In genomic region chr9:92720807-92721535, GRCh38 we compare ENCODE assay signal across 24 cellular contexts. TPM values are rescaled to one million over a fixed set of nuclear protein-coding genes. Genes with fewer than 3 reads are reported as not detected.
DNase-seq lines count a peak whose midpoint lies in the region; ATAC-seq and TF ChIP-seq lines count a peak whose summit lies in the region.
"Had no signal": no experiment of that assay in that cellular context is flagged by ENCODE, and none has a peak within 500 bp of the region (broad histone marks: within the 10 kb centered on the region; RNA-seq: fewer than 3 reads in every experiment).

No MANE protein-coding gene starts in this region.

- H4K20me1 ChIP-seq in OCI-LY3 (ENCODE audit: insufficient read depth, low read length): peaks cover 23% of the 10 kb centered on the region; the same call in 1 of the 2 replicates

- no peak overlapping the region for H3K27ac ChIP-seq in CD4-positive, alpha-beta memory T cell (ENCODE audit: low read depth, low read length)
- peak overlapping the region; percentile 30 for H3K27ac ChIP-seq in OCI-LY3 (ENCODE audit: low read length)
- H3K27ac ChIP-seq in lower lobe of right lung: no peak overlapping the region
- peak overlapping the region in 4 of 8 donors; percentile 57 to 82 (median 62) for H3K27ac ChIP-seq in spleen
- H3K27ac ChIP-seq: HL-60, parathyroid adenoma, tibial nerve, VCaP had no signal

- ATAC-seq in GM18511 (IDR thresholded peaks at IDR 0.05; ENCODE audit: unreplicated experiment): peak; percentile 58
- no peak for ATAC-seq in lower lobe of right lung
- ATAC-seq: left ventricle myocardium superior had no signal

- H3K4me2 ChIP-seq in OCI-LY3 (ENCODE audit: low read length): peak overlapping the region; percentile 18; the same call in 1 of the 2 replicates

- TF ChIP-seq POLR2A in spleen (IDR thresholded peaks at IDR 0.05): no peak

- H3K9ac ChIP-seq in OCI-LY3 (ENCODE audit: low read length): no peak overlapping the region
- H3K9ac ChIP-seq: parathyroid adenoma had no signal

- in situ Hi-C loops in GM13977 (cut with MboI; ENCODE audit: low pct_unique_long_range_greater_than_20kb, low sequenced_read_pairs, unreplicated experiment): no loop called here

- no peaks in the 10 kb centered on the region for H3K4me1 ChIP-seq in CD4-positive, alpha-beta memory T cell (ENCODE audit: insufficient read depth, low read length)
- H3K4me1 ChIP-seq in OCI-LY3 (ENCODE audit: low read length) (peaks cover 34% of the 10 kb centered on the region), lower lobe of right lung (peaks cover 27% of the 10 kb centered on the region), spleen (peaks cover 3 to 73% (median 36%) of the 10 kb centered on the region in 6 donors)
- H3K4me1 ChIP-seq: Caco-2, parathyroid adenoma had no signal

- POLR2A ChIA-PET in CD4-positive, alpha-beta memory T cell (lab: Charles Lee; ENCODE audit: partially characterized antibody): interaction anchor here (0.7 kb wide), 1 partner anchor 9 kb away, joined by 3 read pairs; no protein-coding TSS in a partner anchor

- no peaks in the 10 kb centered on the region for H3K27me3 ChIP-seq in CD4-positive, alpha-beta memory T cell (ENCODE audit: insufficient read depth, low read length)
- no peaks in the 10 kb centered on the region for H3K27me3 ChIP-seq in OCI-LY3 (ENCODE audit: low read depth, low read length)
- no peaks in the 10 kb centered on the region for H3K27me3 ChIP-seq in lower lobe of right lung (ENCODE audit: low read depth)
- H3K27me3 ChIP-seq in spleen (replicated peaks in 1 of 7): no peaks in the 10 kb centered on the region
- H3K27me3 ChIP-seq: MG63, tibial nerve had no signal

- DNase-seq in CD4-positive, alpha-beta memory T cell: no peak
- DNase-seq in lower lobe of right lung (peak; percentile 20), GM13977 (ENCODE audit: low spot score) (no peak), spleen (no peak)
- DNase-seq in stimulated activated naive CD4-positive, alpha-beta T cell (lab: John Stamatoyannopoulos, UW): no peak
- no peak for DNase-seq in activated effector memory CD4-positive, alpha-beta T cell treated with Interleukin-2 at 50 U/mL for 16 hours
- DNase-seq: activated CD4-positive, alpha-beta memory T cell treated with anti-CD3 and anti-CD28 coated beads, Interleukin-2, amount 10 ng/mL, durations not matched to agents 7 days and 5 days; Caco-2; EL; glutamatergic neuron; left ventricle myocardium superior; MG63; NCI-H1930; NCI-H446; SHP77; T-helper 1 cell had no signal

- WGBS in spleen, 5 donors: 69 to 77% (median 73%) methylated on average over 8 of the region's 8 CpGs

- TF ChIP-seq CTCF in OCI-LY3 (IDR thresholded peaks at IDR 0.05; ENCODE audit: low read depth, low read length): no peak
- TF ChIP-seq CTCF in lower lobe of right lung (IDR thresholded peaks at IDR 0.05): no peak
- TF ChIP-seq CTCF in GM13977 (IDR thresholded peaks at IDR 0.05; ENCODE audit: extremely low read depth, insufficient read depth, missing control alignments): no peak
- TF ChIP-seq CTCF in spleen (IDR thresholded peaks at IDR 0.05 in 8 of 11, conservative IDR thresholded peaks at IDR 0.05 in 3 of 11): no peak

- no peak overlapping the region for H3K4me3 Mint-ChIP-seq in CD4-positive, alpha-beta memory T cell
- H3K4me3 Mint-ChIP-seq: activated CD4-positive, alpha-beta memory T cell treated with anti-CD3 and anti-CD28 coated beads, Interleukin-2, amount 10 ng/mL, durations not matched to agents 7 days and 5 days; activated naive CD4-positive, alpha-beta T cell treated with anti-CD3 and anti-CD28 coated beads, Interleukin-2, amount 50 U/mL, for 24 hours; stimulated activated naive CD8-positive, alpha-beta T cell treated with anti-CD3 and anti-CD28 coated beads, Interleukin-15, Interleukin-2, amounts not matched to agents 100 ng/mL and 50 ng/mL, for 24 hours had no signal

- H3K27ac Mint-ChIP-seq in CD4-positive, alpha-beta memory T cell: peak overlapping the region in 4 of 7 donors; percentile 12 to 80 (median 60)
- H3K27ac Mint-ChIP-seq: activated CD4-positive, alpha-beta memory T cell treated with anti-CD3 and anti-CD28 coated beads, Interleukin-2, amount 10 ng/mL, durations not matched to agents 7 days and 5 days; activated naive CD4-positive, alpha-beta T cell treated with anti-CD3 and anti-CD28 coated beads, Interleukin-2, amount 50 U/mL, for 24 hours; stimulated activated naive CD8-positive, alpha-beta T cell treated with anti-CD3 and anti-CD28 coated beads, Interleukin-15, Interleukin-2, amounts not matched to agents 100 ng/mL and 50 ng/mL, for 24 hours had no signal

- peaks cover 20 to 78% of the 10 kb centered on the region in 2 donors for H3K36me3 Mint-ChIP-seq in CD4-positive, alpha-beta memory T cell

- peaks cover 3 to 8% (median 6%) of the 10 kb centered on the region in 4 donors for H3K4me1 Mint-ChIP-seq in CD4-positive, alpha-beta memory T cell
- H3K4me1 Mint-ChIP-seq: activated naive CD4-positive, alpha-beta T cell treated with anti-CD3 and anti-CD28 coated beads, Interleukin-2, amount 50 U/mL, for 24 hours had no signal

- H2AFZ ChIP-seq in OCI-LY3 (ENCODE audit: low read depth, low read length): no peak overlapping the region
- H2AFZ ChIP-seq: parathyroid adenoma had no signal

- CTCF ChIA-PET in CD4-positive, alpha-beta memory T cell (lab: Charles Lee; ENCODE audit: partially characterized antibody): interaction anchor here (0.7 to 10.6 kb wide), 2 partner anchors 12 to 69 kb away, joined by 3 to 157 read pairs; no protein-coding TSS in a partner anchor

- H3K9me3 Mint-ChIP-seq in CD4-positive, alpha-beta memory T cell: no peaks in the 10 kb centered on the region
- H3K9me3 Mint-ChIP-seq: activated CD4-positive, alpha-beta memory T cell treated with anti-CD3 and anti-CD28 coated beads, Interleukin-2, amount 10 ng/mL, durations not matched to agents 7 days and 5 days; activated naive CD4-positive, alpha-beta T cell treated with anti-CD3 and anti-CD28 coated beads, Interleukin-2, amount 50 U/mL, for 24 hours; stimulated activated naive CD8-positive, alpha-beta T cell treated with anti-CD3 and anti-CD28 coated beads, Interleukin-15, Interleukin-2, amounts not matched to agents 100 ng/mL and 50 ng/mL, for 24 hours had no signal

- no peaks in the 10 kb centered on the region for H3K27me3 Mint-ChIP-seq in CD4-positive, alpha-beta memory T cell
- H3K27me3 Mint-ChIP-seq: activated CD4-positive, alpha-beta memory T cell treated with anti-CD3 and anti-CD28 coated beads, Interleukin-2, amount 10 ng/mL, durations not matched to agents 7 days and 5 days; activated naive CD4-positive, alpha-beta T cell treated with anti-CD3 and anti-CD28 coated beads, Interleukin-2, amount 50 U/mL, for 24 hours; stimulated activated naive CD8-positive, alpha-beta T cell treated with anti-CD3 and anti-CD28 coated beads, Interleukin-15, Interleukin-2, amounts not matched to agents 100 ng/mL and 50 ng/mL, for 24 hours had no signal

- no peak overlapping the region for H3K4me3 ChIP-seq in CD4-positive, alpha-beta memory T cell (ENCODE audit: low read length in 2 of 2)
- no peak overlapping the region for H3K4me3 ChIP-seq in OCI-LY3 (ENCODE audit: low read length)
- H3K4me3 ChIP-seq in lower lobe of right lung: no peak overlapping the region
- peak overlapping the region in 1 of 8 donors; percentile 24 for H3K4me3 ChIP-seq in spleen
- H3K4me3 ChIP-seq: MG63, tibial nerve had no signal

- no peaks in the 10 kb centered on the region for H3K9me3 ChIP-seq in CD4-positive, alpha-beta memory T cell (ENCODE audit: control insufficient read depth in 1 of 2, low read length in 2 of 2)
- no peaks in the 10 kb centered on the region for H3K9me3 ChIP-seq in OCI-LY3 (ENCODE audit: insufficient read depth, low read length)
- no peaks in the 10 kb centered on the region for H3K9me3 ChIP-seq in lower lobe of right lung
- no peaks in the 10 kb centered on the region for H3K9me3 ChIP-seq in spleen
- H3K9me3 ChIP-seq: Caco-2, MG63, tibial nerve had no signal

- peaks cover 59% of the 10 kb centered on the region for H3K36me3 ChIP-seq in CD4-positive, alpha-beta memory T cell (ENCODE audit: insufficient read depth, low read length)
- H3K36me3 ChIP-seq in OCI-LY3 (replicated peaks; ENCODE audit: low read depth, low read length) (peaks cover 38% of the 10 kb centered on the region), lower lobe of right lung (peaks cover 68% of the 10 kb centered on the region), spleen (peaks cover 0 to 99% (median 63%) of the 10 kb centered on the region in 6 donors)

- peaks cover 11% of the 10 kb centered on the region; the same call in 1 of the 2 replicates for H3K79me2 ChIP-seq in OCI-LY3 (ENCODE audit: low read length)

- intact Hi-C loops in CD4-positive, alpha-beta memory T cell (cut with micrococcal nuclease): no loop called here
- intact Hi-C loops in lower lobe of right lung (cut with DNase I): no loop called here
- intact Hi-C loops in spleen (cut with DNase I; ENCODE audit: low total_unique reads): no loop called here

RNA-seq across cellular contexts. Expression of gene BICD2, which starts 43.7 kb away (rescaled TPM):
- total RNA-seq in CD4-positive, alpha-beta memory T cell: 10 to 100 TPM; 33.4 to 34.2 TPM
- polyA plus RNA-seq in CD4-positive, alpha-beta memory T cell: 10 to 100 TPM in 1 of 2 donors, 1 to 10 TPM in 1; 3.8 to 20.1 TPM
- total RNA-seq in lower lobe of right lung (34.9 TPM), spleen (10 to 100 TPM; 30.6 to 55.7 (median 36.8) TPM)
- 10 to 100 TPM in 2 of 3 donors, 1 to 10 TPM in 1; 9.4 to 12.0 (median 11.7) TPM for polyA plus RNA-seq in spleen

RNA-seq across cellular contexts. Expression of gene IPPK, which starts 51.0 kb away (rescaled TPM):
- 1 to 10 TPM; 7.2 to 7.9 TPM for total RNA-seq in CD4-positive, alpha-beta memory T cell
- polyA plus RNA-seq in CD4-positive, alpha-beta memory T cell: 1 to 10 TPM; 6.3 to 7.5 TPM
- total RNA-seq in lower lobe of right lung (7.3 TPM), spleen (10 to 100 TPM in 6 of 7 donors, 1 to 10 TPM in 1; 10.0 to 14.6 (median 12.1) TPM)
- polyA plus RNA-seq in spleen: 1 to 10 TPM; 6.1 to 7.9 (median 6.4) TPM
